In genomic region chr2:169050476-169051240, GRCh38 we compare ENCODE assay signal across 2 cellular contexts.
TF ChIP-seq lines count a peak whose summit lies in the region.

No MANE protein-coding gene starts in this region.

TF ChIP-seq in A549, 52 proteins besides CTCF, POLR2A, EP300 and RAD21 (continued from another document):
- TF ChIP-seq SREBF2 (IDR thresholded peaks at IDR 0.05) (no peak), FOSL2 (IDR thresholded peaks at IDR 0.05) (no peak), FOSL2 (CRISPR knock-in tag; IDR thresholded peaks at IDR 0.05) (peak; percentile 78)

TF ChIP-seq in GM23338, 12 proteins besides CTCF, POLR2A, EP300 and RAD21 (continued from another document):
- no peak for TF ChIP-seq ZNF462 (CRISPR knock-in tag; IDR thresholded peaks at IDR 0.05)
- TF ChIP-seq JUNB (IDR thresholded peaks at IDR 0.05; ENCODE audit: unreplicated experiment): no peak
- no peak for TF ChIP-seq REST (IDR thresholded peaks at IDR 0.05; ENCODE audit: unreplicated experiment)
- no peak for TF ChIP-seq ZNF114 (CRISPR knock-in tag; IDR thresholded peaks at IDR 0.05)
- TF ChIP-seq EZH2 (IDR thresholded peaks at IDR 0.05; ENCODE audit: low read depth, unreplicated experiment): no peak
- TF ChIP-seq CREB1 (CRISPR knock-in tag; IDR thresholded peaks at IDR 0.05; ENCODE audit: low read depth): no peak
TF ChIP-seq in GM23338: peak in this region for 0.
